ENCODE assay signal across 8 cellular contexts in genomic region chr12:96399919-96400630, GRCh38. TPM values are rescaled to one million over a fixed set of nuclear protein-coding genes. Genes with fewer than 3 reads are reported as not detected.
DNase-seq lines count a peak whose midpoint lies in the region; ATAC-seq, FAIRE-seq and TF ChIP-seq lines count a peak whose summit lies in the region.

Gene CDK17, minus strand, starts transcription at chr12:96400439. Its CDS starts 65,603 bp downstream, at chr12:96334836.

- H3K9me3 ChIP-seq in endodermal cell (ENCODE audit: control insufficient read depth, low read length) = no peaks in the 10 kb centered on the region

- peak within 1 kb of the TSS; percentile 90 for H3K4me3 ChIP-seq in endodermal cell (ENCODE audit: low read length)

- H3K4me3 Mint-ChIP-seq in activated CD8-positive, alpha-beta memory T cell treated with anti-CD3 and anti-CD28 coated beads, Interleukin-2, amount 10 ng/mL, durations not matched to agents 7 days and 5 days = peak within 1 kb of the TSS; percentile 89
- peak within 1 kb of the TSS; percentile 90 for H3K4me3 Mint-ChIP-seq in endodermal cell
- peak within 1 kb of the TSS; percentile 96 for H3K4me3 Mint-ChIP-seq in mesothelial cell of epicardium

- no peaks in the 10 kb centered on the region for H3K27me3 Mint-ChIP-seq in activated CD8-positive, alpha-beta memory T cell treated with anti-CD3 and anti-CD28 coated beads, Interleukin-2, amount 10 ng/mL, durations not matched to agents 7 days and 5 days
- H3K27me3 Mint-ChIP-seq in endodermal cell (ENCODE audit: insufficient read depth) (no peaks in the 10 kb centered on the region), mesothelial cell of epicardium (ENCODE audit: low read depth) (no peaks in the 10 kb centered on the region)

- no peaks in the 10 kb centered on the region for H3K36me3 ChIP-seq in endodermal cell (ENCODE audit: control insufficient read depth, insufficient read depth, low read length)

- H3K27ac ChIP-seq in endodermal cell (ENCODE audit: low read depth, low read length) = peak within 1 kb of the TSS; percentile 94

- WGBS in endodermal cell (ENCODE audit: insufficient coverage in 1 of 2, insufficient read length in 1 of 2), 2 experiments = 0% methylated on average over 16 to 108 of the region's 112 CpGs

- FAIRE-seq in HTR-8/SVneo (lab: Jason Lieb, UNC) = no peak

- H3K4me1 Mint-ChIP-seq in activated CD8-positive, alpha-beta memory T cell treated with anti-CD3 and anti-CD28 coated beads, Interleukin-2, amount 10 ng/mL, durations not matched to agents 7 days and 5 days = peaks cover 42% of the 10 kb centered on the region
- H3K4me1 Mint-ChIP-seq in endodermal cell (peaks cover 34% of the 10 kb centered on the region), mesothelial cell of epicardium (peaks cover 37% of the 10 kb centered on the region)

- H3K4me1 ChIP-seq in endodermal cell (ENCODE audit: control insufficient read depth, insufficient read depth, low read length) = peaks cover 3% of the 10 kb centered on the region

- peak; percentile 63 for TF ChIP-seq CTCF in endodermal cell (conservative IDR thresholded peaks at IDR 0.05)
- TF ChIP-seq CTCF in mesothelial cell of epicardium (IDR thresholded peaks at IDR 0.05; ENCODE audit: unreplicated experiment) = peak; percentile 17

- no peaks in the 10 kb centered on the region for H3K9me3 Mint-ChIP-seq in activated CD8-positive, alpha-beta memory T cell treated with anti-CD3 and anti-CD28 coated beads, Interleukin-2, amount 10 ng/mL, durations not matched to agents 7 days and 5 days (ENCODE audit: low read depth)
- H3K9me3 Mint-ChIP-seq in endodermal cell (no peaks in the 10 kb centered on the region), mesothelial cell of epicardium (no peaks in the 10 kb centered on the region)

- peaks cover 1% of the 10 kb centered on the region for H3K36me3 Mint-ChIP-seq in activated CD8-positive, alpha-beta memory T cell treated with anti-CD3 and anti-CD28 coated beads, Interleukin-2, amount 10 ng/mL, durations not matched to agents 7 days and 5 days
- H3K36me3 Mint-ChIP-seq in endodermal cell (ENCODE audit: low read depth) (no peaks in the 10 kb centered on the region), mesothelial cell of epicardium (no peaks in the 10 kb centered on the region)

- H3K27me3 ChIP-seq in endodermal cell (ENCODE audit: control insufficient read depth, insufficient read depth, low read length, poor library complexity, severe bottlenecking) = no peaks in the 10 kb centered on the region

- DNase-seq in COR-L47 (lab: John Stamatoyannopoulos, UW) (peak; percentile 85), HTR-8/SVneo (ENCODE audit: insufficient read length, low spot score) (peak; percentile 75), NOMO-1 (lab: John Stamatoyannopoulos, UW; ENCODE audit: unreplicated experiment in 2 of 2) (peak; percentile 58 to 75), endodermal cell (peak; percentile 94), mesothelial cell of epicardium (ENCODE audit: low spot score in 2 of 2, unreplicated experiment in 2 of 2) (peak; percentile 71 to 86)
- peak; percentile 92 for DNase-seq in activated CD8-positive, alpha-beta memory T cell treated with anti-CD3 and anti-CD28 coated beads, Interleukin-2, amount 10 ng/mL, durations not matched to agents 7 days and 5 days
- peak; percentile 79 to 81 for DNase-seq in stimulated activated CD8-positive, alpha-beta memory T cell treated with anti-CD3 and anti-CD28 coated beads, Interleukin-15, amount 100 ng/mL, for 4 hours (ENCODE audit: low read depth in 2 of 2)

- ATAC-seq in GM21360 (IDR thresholded peaks at IDR 0.05; ENCODE audit: unreplicated experiment) = peak; percentile 39
- peak; percentile 71 for ATAC-seq in activated CD8-positive, alpha-beta memory T cell treated with anti-CD3 and anti-CD28 coated beads, Interleukin-2, amount 10 ng/mL, durations not matched to agents 7 days and 5 days

- CTCF ChIA-PET in activated CD8-positive, alpha-beta memory T cell treated with anti-CD3 and anti-CD28 coated beads, Interleukin-2, amount 10 ng/mL, durations not matched to agents 7 days and 5 days (lab: Charles Lee) = interaction anchor here (0.6 to 6.1 kb wide), 31 partner anchors 10 to 201 kb away, joined by 3 to 56 read pairs (median 5); partner anchors contain the start of gene CFAP54

- peak within 1 kb of the TSS; percentile 98 for H3K27ac Mint-ChIP-seq in activated CD8-positive, alpha-beta memory T cell treated with anti-CD3 and anti-CD28 coated beads, Interleukin-2, amount 10 ng/mL, durations not matched to agents 7 days and 5 days
- H3K27ac Mint-ChIP-seq in endodermal cell (peak within 1 kb of the TSS; percentile 91), mesothelial cell of epicardium (peak within 1 kb of the TSS; percentile 98)

- peak within 1 kb of the TSS; percentile 61 for H3K9ac ChIP-seq in endodermal cell (ENCODE audit: extremely low read depth, low read length, poor library complexity, severe bottlenecking)

RNA-seq across cellular contexts. Expression of gene CDK17, which starts in this region (rescaled TPM):
- total RNA-seq in activated CD8-positive, alpha-beta memory T cell treated with anti-CD3 and anti-CD28 coated beads, Interleukin-2, amount 10 ng/mL, durations not matched to agents 7 days and 5 days = 10 to 100 TPM; 32.7 to 46.9 TPM
- 10 to 100 TPM; 36.2 to 39.9 TPM for total RNA-seq in endodermal cell
- polyA plus RNA-seq in endodermal cell (2013, experiment 1 of 2) = 33.3 TPM
- polyA plus RNA-seq in endodermal cell (2013, experiment 2 of 2) = 34.4 TPM
- total RNA-seq in mesothelial cell of epicardium = 38.9 to 40.5 TPM (median 39.1 TPM) in 3 replicates

Comparison
In these comparisons a context has a peak if more than half of its experiments do, and no peak if none do; other contexts are left out.
1. Peak in every context shown above with its lines: DNase-seq, ATAC-seq, H3K4me3 ChIP-seq and H3K27ac ChIP-seq.